Comparison of ENCODE assay signal across 20 cellular contexts in the genomic region with DNA sequence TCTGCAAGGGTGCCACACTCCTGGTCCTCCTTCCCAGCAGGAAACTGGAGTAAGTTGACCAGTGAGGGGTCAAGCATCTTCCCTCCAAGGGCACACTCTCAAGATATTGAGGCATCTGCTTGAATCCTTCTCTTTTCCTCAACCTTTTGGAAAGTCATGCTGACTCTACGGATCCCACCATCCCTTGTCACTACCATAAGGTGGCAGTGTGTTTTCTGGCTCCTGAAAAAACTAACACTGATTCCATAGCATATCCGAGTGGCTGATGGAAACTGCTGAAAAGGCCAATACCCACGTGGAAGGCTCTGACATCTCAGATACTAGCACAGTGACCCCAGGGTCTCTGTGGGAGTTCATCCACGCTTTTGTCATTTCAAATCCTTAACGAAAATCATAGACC. TPM values are rescaled to one million over a fixed set of nuclear protein-coding genes. Genes with fewer than 3 reads are reported as not detected.
"Had no signal": no experiment of that assay in that cellular context is flagged by ENCODE, and none has a peak within 500 bp of the region (broad histone marks: within the 10 kb centered on the region; RNA-seq: fewer than 3 reads in every experiment).

No MANE protein-coding gene starts in this region.

- H3K4me1 ChIP-seq: body of pancreas, pancreas, tibial nerve, uterus had no signal

- H3K36me3 Mint-ChIP-seq: activated naive CD4-positive, alpha-beta T cell treated with anti-CD3 and anti-CD28 coated beads, Interleukin-2, amount 50 U/mL, for 72 hours had no signal

- H3K4me1 Mint-ChIP-seq: activated CD4-positive, alpha-beta memory T cell treated with anti-CD3 and anti-CD28 coated beads, Interleukin-2, amount 10 ng/mL, durations not matched to agents 7 days and 5 days; stimulated activated naive B cell treated with anti-CD40 and anti-IgM and Interleukin-4, amounts not matched to agents 10 μg/mL and 1 μg/mL and 100 μg/mL, for 72 hours had no signal

- H3K27me3 ChIP-seq: body of pancreas, pancreas, tibial nerve, uterus had no signal

- H3K4me3 ChIP-seq: body of pancreas, lung, pancreas, tibial nerve, uterus had no signal

- H3K27ac ChIP-seq: body of pancreas, pancreas, tibial nerve, uterus had no signal

- H3K27me3 Mint-ChIP-seq: activated CD4-positive, alpha-beta memory T cell treated with anti-CD3 and anti-CD28 coated beads, Interleukin-2, amount 10 ng/mL, durations not matched to agents 7 days and 5 days; dendritic cell treated with granulocyte-macrophage colony-stimulating factor and Interleukin-4, amounts not matched to agents 40 ng/mL and 50 ng/mL, for 4 days; stimulated activated naive B cell treated with anti-CD40 and anti-IgM and Interleukin-4, amounts not matched to agents 10 μg/mL and 1 μg/mL and 100 μg/mL, for 72 hours had no signal

- ATAC-seq: activated naive CD4-positive, alpha-beta T cell treated with anti-CD3 and anti-CD28 coated beads, Interleukin-2, amount 50 U/mL, for 72 hours; activated T-cell treated with anti-CD3 and anti-CD28 coated beads, Interleukin-2, amount 50 U/mL, for 4 hours; body of pancreas; left colon; pancreas; stimulated activated naive B cell treated with anti-CD40 and anti-IgM and Interleukin-4, amounts not matched to agents 10 μg/mL and 1 μg/mL and 100 μg/mL, for 72 hours had no signal

- H3K9me3 Mint-ChIP-seq: activated CD4-positive, alpha-beta memory T cell treated with anti-CD3 and anti-CD28 coated beads, Interleukin-2, amount 10 ng/mL, durations not matched to agents 7 days and 5 days; activated naive CD4-positive, alpha-beta T cell treated with anti-CD3 and anti-CD28 coated beads, Interleukin-2, amount 50 U/mL, for 72 hours; activated T-cell treated with anti-CD3 and anti-CD28 coated beads, Interleukin-2, amount 50 U/mL, for 4 hours; dendritic cell treated with granulocyte-macrophage colony-stimulating factor and Interleukin-4, amounts not matched to agents 40 ng/mL and 50 ng/mL, for 4 days; stimulated activated naive B cell treated with anti-CD40 and anti-IgM and Interleukin-4, amounts not matched to agents 10 μg/mL and 1 μg/mL and 100 μg/mL, for 72 hours had no signal

- H3K36me3 ChIP-seq: uterus had no signal

- DNase-seq: activated CD4-positive, alpha-beta memory T cell treated with anti-CD3 and anti-CD28 coated beads, Interleukin-2, amount 10 ng/mL, durations not matched to agents 7 days and 5 days; activated CD4-positive, alpha-beta T cell treated with anti-CD3 and anti-CD28 coated beads for 4 hours; activated effector memory CD4-positive, alpha-beta T cell treated with anti-CD3 and anti-CD28 coated beads, Interleukin-2, amount 50 U/mL, for 16 hours; activated T-cell treated with anti-CD3 and anti-CD28 coated beads, Interleukin-2, amount 50 U/mL, for 4 hours; amniotic stem cell; body of pancreas; effector memory CD4-positive, alpha-beta T cell; left colon; pancreas; stimulated activated CD4-positive, alpha-beta T cell treated with anti-CD3 and anti-CD28 coated beads, Interleukin-4, amount 100 ng/mL, for 1 hour; stimulated activated naive B cell treated with anti-CD40 and anti-IgM and Interleukin-4, amounts not matched to agents 10 μg/mL and 1 μg/mL and 100 μg/mL, for 72 hours; substantia nigra; uterus had no signal

- H3K9me3 ChIP-seq: body of pancreas, pancreas, tibial nerve, uterus had no signal

- H3K4me3 Mint-ChIP-seq: activated CD4-positive, alpha-beta memory T cell treated with anti-CD3 and anti-CD28 coated beads, Interleukin-2, amount 10 ng/mL, durations not matched to agents 7 days and 5 days; activated T-cell treated with anti-CD3 and anti-CD28 coated beads, Interleukin-2, amount 50 U/mL, for 4 hours; dendritic cell treated with granulocyte-macrophage colony-stimulating factor and Interleukin-4, amounts not matched to agents 40 ng/mL and 50 ng/mL, for 4 days; stimulated activated naive B cell treated with anti-CD40 and anti-IgM and Interleukin-4, amounts not matched to agents 10 μg/mL and 1 μg/mL and 100 μg/mL, for 72 hours had no signal

- H3K27ac Mint-ChIP-seq: activated CD4-positive, alpha-beta memory T cell treated with anti-CD3 and anti-CD28 coated beads, Interleukin-2, amount 10 ng/mL, durations not matched to agents 7 days and 5 days; activated naive CD4-positive, alpha-beta T cell treated with anti-CD3 and anti-CD28 coated beads, Interleukin-2, amount 50 U/mL, for 72 hours; dendritic cell treated with granulocyte-macrophage colony-stimulating factor and Interleukin-4, amounts not matched to agents 40 ng/mL and 50 ng/mL, for 4 days; stimulated activated naive B cell treated with anti-CD40 and anti-IgM and Interleukin-4, amounts not matched to agents 10 μg/mL and 1 μg/mL and 100 μg/mL, for 72 hours had no signal

RNA-seq across cellular contexts. Expression of a gene that starts 37.1 kb away (rescaled TPM):
- total RNA-seq: activated CD4-positive, alpha-beta memory T cell treated with anti-CD3 and anti-CD28 coated beads, Interleukin-2, amount 10 ng/mL, durations not matched to agents 7 days and 5 days; activated naive CD4-positive, alpha-beta T cell treated with anti-CD3 and anti-CD28 coated beads, Interleukin-2, amount 50 U/mL, for 72 hours; activated T-cell treated with anti-CD3 and anti-CD28 coated beads, Interleukin-2, amount 50 U/mL, for 4 hours; body of pancreas; fibroblast of lung; left colon; lung; pancreas; skeletal muscle tissue; T-helper 1 cell treated with Interleukin-12 subunit alpha and Interleukin-12 subunit beta and Interleukin-4 antibody, amounts not matched to agents 30 ng/mL and 1 ng/mL, for 36 hours; tibial nerve; uterus had no signal
- polyA plus RNA-seq: fibroblast of lung, lung had no signal
